7 cellular contexts compared by ENCODE assay signal in genomic region chr1:223776075-223776814, GRCh38.
DNase-seq lines count a peak whose midpoint lies in the region; ATAC-seq and TF ChIP-seq lines count a peak whose summit lies in the region.

No MANE protein-coding gene starts in this region.

- no peaks in the 10 kb centered on the region for H3K9me3 Mint-ChIP-seq in activated B cell treated with CpG ODN at 0.5 μM for 24 hours

- TF ChIP-seq POLR2A in gastrocnemius medialis (IDR thresholded peaks at IDR 0.05) (no peak), prostate gland (IDR thresholded peaks at IDR 0.05) (no peak)

- CTCF ChIA-PET in activated B cell treated with CpG ODN at 0.5 μM for 24 hours (lab: Charles Lee) = interaction anchor here (0.7 to 2.7 kb wide), 2 partner anchors 27 to 65 kb away, joined by 3 to 8 read pairs; no protein-coding TSS in a partner anchor

- ATAC-seq in HG03432 (IDR thresholded peaks at IDR 0.05; ENCODE audit: unreplicated experiment) (peak; percentile 78), activated B cell treated with CpG ODN at 0.5 μM for 24 hours (ENCODE audit: low read depth) (peak; percentile 89), gastrocnemius medialis (peak in 1 of 2 donors; percentile 51)

- no peaks in the 10 kb centered on the region for H3K27me3 Mint-ChIP-seq in activated B cell treated with CpG ODN at 0.5 μM for 24 hours

- DNase-seq in activated B cell treated with CpG ODN at 0.5 μM for 24 hours (no peak), epithelial cell of proximal tubule (ENCODE audit: low read depth) (peak; percentile 92), gastrocnemius medialis (no peak), SJCRH30 (no peak), T1000 (lab: John Stamatoyannopoulos, UW) (no peak), prostate gland (ENCODE audit: low spot score) (no peak)

- H3K36me3 Mint-ChIP-seq in activated B cell treated with CpG ODN at 0.5 μM for 24 hours (ENCODE audit: low read depth) = peaks cover 78% of the 10 kb centered on the region

- H3K4me3 ChIP-seq in epithelial cell of proximal tubule (ENCODE audit: low read depth, low read length) (no peak overlapping the region), gastrocnemius medialis (no peak overlapping the region), SJCRH30 (no peak overlapping the region), prostate gland (no peak overlapping the region)

- 55% methylated on average over 9 of the region's 9 CpGs for WGBS in prostate gland

- H3K36me3 ChIP-seq in gastrocnemius medialis (peaks cover 0 to 97% of the 10 kb centered on the region in 2 donors), SJCRH30 (peaks cover 66% of the 10 kb centered on the region), prostate gland (no peaks in the 10 kb centered on the region)

- peak overlapping the region; percentile 37 to 64 (median 50) for H3K27ac ChIP-seq in gastrocnemius medialis
- H3K27ac ChIP-seq in SJCRH30 = no peak overlapping the region
- H3K27ac ChIP-seq in prostate gland = no peak overlapping the region

- intact Hi-C loops in activated B cell treated with CpG ODN at 0.5 μM for 24 hours (cut with micrococcal nuclease) = no loop called here
- intact Hi-C loops in gastrocnemius medialis (cut with DNase I; ENCODE audit: low total_unique reads) = no loop called here
- intact Hi-C loops in prostate gland (cut with DNase I) = loop anchor here (10.0 kb wide), 1 partner anchor 69 kb away; the partner anchor contains the start of gene TP53BP2

- H3K4me1 Mint-ChIP-seq in activated B cell treated with CpG ODN at 0.5 μM for 24 hours = peaks cover 27% of the 10 kb centered on the region

- POLR2A ChIA-PET in activated B cell treated with CpG ODN at 0.5 μM for 24 hours (lab: Charles Lee) = interaction anchor here (0.7 kb wide), 1 partner anchor 69 kb away, joined by 3 read pairs; the partner anchor contains the start of gene TP53BP2

- peak overlapping the region; percentile 7 for H3K4me3 Mint-ChIP-seq in activated B cell treated with CpG ODN at 0.5 μM for 24 hours

- TF ChIP-seq CTCF in activated B cell treated with CpG ODN at 0.5 μM for 24 hours (IDR thresholded peaks at IDR 0.05) (no peak), epithelial cell of proximal tubule (conservative IDR thresholded peaks at IDR 0.05; ENCODE audit: low read depth, low read length) (no peak), gastrocnemius medialis (IDR thresholded peaks at IDR 0.05 in 4 of 5, conservative IDR thresholded peaks at IDR 0.05 in 1 of 5) (no peak), prostate gland (IDR thresholded peaks at IDR 0.05) (no peak)

- H3K4me1 ChIP-seq in gastrocnemius medialis (peaks cover 6 to 9% of the 10 kb centered on the region in 2 donors), SJCRH30 (peaks cover 13% of the 10 kb centered on the region), prostate gland (replicated peaks) (no peaks in the 10 kb centered on the region)

- H3K9me3 ChIP-seq in gastrocnemius medialis = no peaks in the 10 kb centered on the region
- H3K9me3 ChIP-seq in SJCRH30 (replicated peaks) = no peaks in the 10 kb centered on the region
- no peaks in the 10 kb centered on the region for H3K9me3 ChIP-seq in prostate gland

- H3K27me3 ChIP-seq in gastrocnemius medialis (no peaks in the 10 kb centered on the region), SJCRH30 (no peaks in the 10 kb centered on the region), prostate gland (replicated peaks; ENCODE audit: insufficient read depth) (no peaks in the 10 kb centered on the region)

- in situ Hi-C loops in gastrocnemius medialis (cut with MboI; ENCODE audit: low sequenced_read_pairs in 4 of 4) = no loop called here

- peak overlapping the region; percentile 30 for H3K27ac Mint-ChIP-seq in activated B cell treated with CpG ODN at 0.5 μM for 24 hours

Comparison
In these comparisons a context has a peak if more than half of its experiments do, and no peak if none do; other contexts are left out.
1. H3K27ac ChIP-seq: peak in gastrocnemius medialis (4 of 4); none in SJCRH30 (single experiment) and prostate gland (0 of 2).